17 cellular contexts compared by ENCODE assay signal in genomic region chr2:205324355-205324754, GRCh38.
DNase-seq lines count a peak whose midpoint lies in the region; ATAC-seq lines count a peak whose summit lies in the region.
"Had no signal": no experiment of that assay in that cellular context is flagged by ENCODE, and none has a peak within 500 bp of the region (broad histone marks: within the 10 kb centered on the region; RNA-seq: fewer than 3 reads in every experiment).

No MANE protein-coding gene starts in this region.

- no peak for DNase-seq in activated naive CD4-positive, alpha-beta T cell treated with anti-CD3 and anti-CD28 coated beads, Interleukin-2, amount 50 U/mL, for 16 hours
- DNase-seq in islet precursor cell (no peak), cerebellar nuclear complex (lab: John Stamatoyannopoulos, UW) (no peak), NCI-H187 treated with DMSO at 0.1 percent for 48 hours (lab: John Stamatoyannopoulos, UW) (no peak)
- DNase-seq: activated CD4-positive, alpha-beta memory T cell treated with anti-CD3 and anti-CD28 coated beads, Interleukin-2, amount 10 ng/mL, durations not matched to agents 7 days and 5 days; activated naive CD4-positive, alpha-beta T cell; AML-193; DND-41; left ventricle myocardium inferior; NCI-H1436; Peyer's patch; posterior cingulate gyrus; stimulated activated naive CD4-positive, alpha-beta T cell; tibial artery had no signal

- ATAC-seq in GM19452 (IDR thresholded peaks at IDR 0.05; ENCODE audit: unreplicated experiment): peak; percentile 84
- peak; percentile 54 for ATAC-seq in HG02852 (IDR thresholded peaks at IDR 0.05; ENCODE audit: unreplicated experiment)
- peak; percentile 87 for ATAC-seq in HG03354 (IDR thresholded peaks at IDR 0.05; ENCODE audit: poor library complexity, severe bottlenecking, unreplicated experiment)
